Comparison of ENCODE assay signal across 9 cellular contexts in genomic region chr11:130000552-130001176, GRCh38. TPM values are rescaled to one million over a fixed set of nuclear protein-coding genes. Genes with fewer than 3 reads are reported as not detected.
A peak's percentile ranks its signal among the peaks of the same experiment; 100 is the strongest.
DNase-seq lines count a peak whose midpoint lies in the region; ATAC-seq and TF ChIP-seq lines count a peak whose summit lies in the region.
"Had no signal": no experiment of that assay in that cellular context is flagged by ENCODE, and none has a peak within 500 bp of the region (broad histone marks: within the 10 kb centered on the region; RNA-seq: fewer than 3 reads in every experiment).

No MANE protein-coding gene starts in this region.

- H3K27ac Mint-ChIP-seq in activated naive CD4-positive, alpha-beta T cell treated with anti-CD3 and anti-CD28 coated beads, Interleukin-2, amount 50 U/mL, for 24 hours: peak overlapping the region; percentile 96

- no peaks in the 10 kb centered on the region for H3K27me3 ChIP-seq in adipocyte (replicated peaks; ENCODE audit: control insufficient read depth, insufficient read depth, low read length)
- H3K27me3 ChIP-seq in mesenchymal stem cell (ENCODE audit: control insufficient read depth in 1 of 2, insufficient read depth in 1 of 2, low read length in 2 of 2): no peaks in the 10 kb centered on the region
- H3K27me3 ChIP-seq in upper lobe of right lung: no peaks in the 10 kb centered on the region

- no peak overlapping the region for H3K23ac ChIP-seq in mesenchymal stem cell (ENCODE audit: low read length in 2 of 2)

- no peak overlapping the region for H3K18ac ChIP-seq in mesenchymal stem cell (ENCODE audit: low read depth in 1 of 2, low read length in 2 of 2)

- peaks cover 12% of the 10 kb centered on the region for H3K79me1 ChIP-seq in mesenchymal stem cell (replicated peaks; ENCODE audit: low read length, poor library complexity, severe bottlenecking)

- no peak overlapping the region for H2BK5ac ChIP-seq in mesenchymal stem cell (ENCODE audit: low read depth, low read length, poor library complexity, severe bottlenecking)

- H3K9me3 Mint-ChIP-seq in activated naive CD4-positive, alpha-beta T cell treated with anti-CD3 and anti-CD28 coated beads, Interleukin-2, amount 50 U/mL, for 24 hours: no peaks in the 10 kb centered on the region

- intact Hi-C loops in upper lobe of right lung (cut with DNase I): no loop called here

- no peak overlapping the region for H4K8ac ChIP-seq in mesenchymal stem cell (ENCODE audit: low read length)

- H3K4ac ChIP-seq in mesenchymal stem cell (ENCODE audit: low read depth in 1 of 2, low read length in 2 of 2): no peak overlapping the region

- H3K4me2 ChIP-seq in mesenchymal stem cell (ENCODE audit: low read length, poor library complexity, severe bottlenecking): peak overlapping the region; percentile 29

- H3K4me3 ChIP-seq in adipocyte (ENCODE audit: low read length): peak overlapping the region; percentile 90
- peak overlapping the region in 1 of 2 experiments; percentile 95 for H3K4me3 ChIP-seq in mesenchymal stem cell (ENCODE audit: insufficient read depth in 1 of 2, low read depth in 1 of 2, low read length in 2 of 2)
- H3K4me3 ChIP-seq in upper lobe of right lung: peak overlapping the region; percentile 81

- H2BK15ac ChIP-seq in mesenchymal stem cell (ENCODE audit: low read depth, poor library complexity, severe bottlenecking): no peak overlapping the region

- H3K36me3 Mint-ChIP-seq in activated naive CD4-positive, alpha-beta T cell treated with anti-CD3 and anti-CD28 coated beads, Interleukin-2, amount 50 U/mL, for 24 hours: peaks cover 3% of the 10 kb centered on the region

- no peak for DNase-seq in activated naive CD4-positive, alpha-beta T cell treated with Interleukin-2 at 50 U/mL for 16 hours
- no peak for DNase-seq in adipocyte (ENCODE audit: low read depth)
- DNase-seq in mesenchymal stem cell: no peak
- no peak for DNase-seq in upper lobe of right lung
- no peak for DNase-seq in NCI-H1417 treated with DMSO at 0.1 percent for 48 hours (lab: John Stamatoyannopoulos, UW)
- no peak for DNase-seq in GDM1 (lab: John Stamatoyannopoulos, UW)
- DNase-seq: SHP77 treated with DMSO at 0.1 percent for 48 hours had no signal

- H3K4me1 ChIP-seq in adipocyte (ENCODE audit: control insufficient read depth, insufficient read depth, low read length) (peaks cover 19% of the 10 kb centered on the region), mesenchymal stem cell (ENCODE audit: control insufficient read depth, insufficient read depth, low read depth, low read length) (peaks cover 8% of the 10 kb centered on the region), upper lobe of right lung (peaks cover 17% of the 10 kb centered on the region)

- no peak overlapping the region for H3K27ac ChIP-seq in mesenchymal stem cell (ENCODE audit: low read length, poor library complexity, severe bottlenecking)
- H3K27ac ChIP-seq in upper lobe of right lung: peak overlapping the region; percentile 100

- peaks cover 58% of the 10 kb centered on the region for H3K4me1 Mint-ChIP-seq in activated naive CD4-positive, alpha-beta T cell treated with anti-CD3 and anti-CD28 coated beads, Interleukin-2, amount 50 U/mL, for 24 hours

- H4K91ac ChIP-seq in mesenchymal stem cell (ENCODE audit: low read length): no peak overlapping the region

- H2BK120ac ChIP-seq in mesenchymal stem cell (ENCODE audit: low read depth, low read length): no peak overlapping the region

- no peak overlapping the region for H2AFZ ChIP-seq in mesenchymal stem cell (ENCODE audit: low read depth, low read length)

- H3K27me3 Mint-ChIP-seq in activated naive CD4-positive, alpha-beta T cell treated with anti-CD3 and anti-CD28 coated beads, Interleukin-2, amount 50 U/mL, for 24 hours: no peaks in the 10 kb centered on the region

- peak overlapping the region; percentile 42 for H2AK5ac ChIP-seq in mesenchymal stem cell (ENCODE audit: low read length, severe bottlenecking)

- no peak overlapping the region for H2BK12ac ChIP-seq in mesenchymal stem cell (ENCODE audit: low read length in 2 of 2)

- no peak for ATAC-seq in upper lobe of right lung
- ATAC-seq in GM19324 (IDR thresholded peaks at IDR 0.05; ENCODE audit: low FRiP score, unreplicated experiment): no peak

- no peak overlapping the region for H3K14ac ChIP-seq in mesenchymal stem cell (ENCODE audit: low read length in 2 of 2)

- peak overlapping the region; percentile 90 for H3K4me3 Mint-ChIP-seq in activated naive CD4-positive, alpha-beta T cell treated with anti-CD3 and anti-CD28 coated beads, Interleukin-2, amount 50 U/mL, for 24 hours

- H3K36me3 ChIP-seq in adipocyte (ENCODE audit: control insufficient read depth, insufficient read depth, low read length, severe bottlenecking): no peaks in the 10 kb centered on the region
- H3K36me3 ChIP-seq in mesenchymal stem cell (ENCODE audit: control insufficient read depth in 1 of 2, insufficient read depth in 2 of 2, low read depth in 1 of 2, low read length in 2 of 2): peaks cover 0 to 11% of the 10 kb centered on the region in 2 experiments
- no peaks in the 10 kb centered on the region for H3K36me3 ChIP-seq in upper lobe of right lung

- H3K9me3 ChIP-seq in adipocyte (ENCODE audit: control insufficient read depth, low read length) (no peaks in the 10 kb centered on the region), mesenchymal stem cell (ENCODE audit: control insufficient read depth, low read length) (no peaks in the 10 kb centered on the region), upper lobe of right lung (no peaks in the 10 kb centered on the region)

- TF ChIP-seq CTCF in upper lobe of right lung (IDR thresholded peaks at IDR 0.05): no peak

- H3K9ac ChIP-seq in adipocyte (ENCODE audit: low read length) (peak overlapping the region; percentile 99), mesenchymal stem cell (ENCODE audit: low read length) (peak overlapping the region; percentile 98)

- 94% methylated on average over 18 of the region's 18 CpGs for WGBS in mesenchymal stem cell

RNA-seq across cellular contexts. Expression of gene PRDM10, which starts 2.0 kb away (rescaled TPM):
- polyA plus RNA-seq in mesenchymal stem cell (2013, experiment 1 of 2): 3.5 TPM
- polyA plus RNA-seq in mesenchymal stem cell (2013, experiment 2 of 2): 3.2 TPM
- total RNA-seq in upper lobe of right lung: 15.7 TPM
